Comparison of ENCODE assay signal across 1 cellular context in the genomic region with DNA sequence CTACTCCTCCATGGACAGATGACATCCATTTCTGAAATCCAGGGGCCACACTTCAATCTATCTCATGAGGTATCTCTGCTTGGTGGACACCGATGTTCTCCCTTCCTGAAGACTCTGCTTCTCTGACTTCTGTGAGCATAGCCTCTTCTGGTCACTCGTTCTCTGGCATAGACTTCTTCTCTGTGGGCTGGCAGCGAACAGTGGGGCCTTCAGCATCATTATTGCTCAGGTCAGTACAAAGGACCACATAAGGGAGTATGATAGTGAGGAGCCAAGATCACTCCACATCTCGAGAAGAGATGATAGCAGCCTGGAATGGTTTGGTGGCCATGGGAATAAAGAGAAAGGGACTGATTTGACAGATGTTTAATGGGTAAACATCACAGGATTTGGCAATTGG.
TF ChIP-seq lines count a peak whose summit lies in the region.

No MANE protein-coding gene starts in this region.

TF ChIP-seq in WTC11, 78 proteins besides CTCF, POLR2A, EP300 and RAD21:
- TF ChIP-seq PRRX2 (CRISPR knock-in tag; IDR thresholded peaks at IDR 0.05) (no peak), ZNF423 (CRISPR knock-in tag; IDR thresholded peaks at IDR 0.05) (no peak), ZNF138 (CRISPR knock-in tag; conservative IDR thresholded peaks at IDR 0.05) (no peak), NFATC4 (CRISPR knock-in tag; IDR thresholded peaks at IDR 0.05) (no peak), JUN (CRISPR knock-in tag; IDR thresholded peaks at IDR 0.05) (no peak), FOXJ3 (CRISPR knock-in tag; IDR thresholded peaks at IDR 0.05; ENCODE audit: borderline replicate concordance) (no peak), TEAD1 (CRISPR knock-in tag; IDR thresholded peaks at IDR 0.05) (no peak)
- TF ChIP-seq, protein P1, sequence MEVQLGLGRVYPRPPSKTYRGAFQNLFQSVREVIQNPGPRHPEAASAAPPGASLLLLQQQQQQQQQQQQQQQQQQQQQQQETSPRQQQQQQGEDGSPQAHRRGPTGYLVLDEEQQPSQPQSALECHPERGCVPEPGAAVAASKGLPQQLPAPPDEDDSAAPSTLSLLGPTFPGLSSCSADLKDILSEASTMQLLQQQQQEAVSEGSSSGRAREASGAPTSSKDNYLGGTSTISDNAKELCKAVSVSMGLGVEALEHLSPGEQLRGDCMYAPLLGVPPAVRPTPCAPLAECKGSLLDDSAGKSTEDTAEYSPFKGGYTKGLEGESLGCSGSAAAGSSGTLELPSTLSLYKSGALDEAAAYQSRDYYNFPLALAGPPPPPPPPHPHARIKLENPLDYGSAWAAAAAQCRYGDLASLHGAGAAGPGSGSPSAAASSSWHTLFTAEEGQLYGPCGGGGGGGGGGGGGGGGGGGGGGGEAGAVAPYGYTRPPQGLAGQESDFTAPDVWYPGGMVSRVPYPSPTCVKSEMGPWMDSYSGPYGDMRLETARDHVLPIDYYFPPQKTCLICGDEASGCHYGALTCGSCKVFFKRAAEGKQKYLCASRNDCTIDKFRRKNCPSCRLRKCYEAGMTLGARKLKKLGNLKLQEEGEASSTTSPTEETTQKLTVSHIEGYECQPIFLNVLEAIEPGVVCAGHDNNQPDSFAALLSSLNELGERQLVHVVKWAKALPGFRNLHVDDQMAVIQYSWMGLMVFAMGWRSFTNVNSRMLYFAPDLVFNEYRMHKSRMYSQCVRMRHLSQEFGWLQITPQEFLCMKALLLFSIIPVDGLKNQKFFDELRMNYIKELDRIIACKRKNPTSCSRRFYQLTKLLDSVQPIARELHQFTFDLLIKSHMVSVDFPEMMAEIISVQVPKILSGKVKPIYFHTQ (CRISPR knock-in tag; IDR thresholded peaks at IDR 0.05), result no peak
- TF ChIP-seq, protein P2, sequence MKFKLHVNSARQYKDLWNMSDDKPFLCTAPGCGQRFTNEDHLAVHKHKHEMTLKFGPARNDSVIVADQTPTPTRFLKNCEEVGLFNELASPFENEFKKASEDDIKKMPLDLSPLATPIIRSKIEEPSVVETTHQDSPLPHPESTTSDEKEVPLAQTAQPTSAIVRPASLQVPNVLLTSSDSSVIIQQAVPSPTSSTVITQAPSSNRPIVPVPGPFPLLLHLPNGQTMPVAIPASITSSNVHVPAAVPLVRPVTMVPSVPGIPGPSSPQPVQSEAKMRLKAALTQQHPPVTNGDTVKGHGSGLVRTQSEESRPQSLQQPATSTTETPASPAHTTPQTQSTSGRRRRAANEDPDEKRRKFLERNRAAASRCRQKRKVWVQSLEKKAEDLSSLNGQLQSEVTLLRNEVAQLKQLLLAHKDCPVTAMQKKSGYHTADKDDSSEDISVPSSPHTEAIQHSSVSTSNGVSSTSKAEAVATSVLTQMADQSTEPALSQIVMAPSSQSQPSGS (CRISPR knock-in tag; IDR thresholded peaks at IDR 0.05; ENCODE audit: borderline replicate concordance, low read depth), result no peak
